9 cellular contexts compared by ENCODE assay signal in the genomic region with DNA sequence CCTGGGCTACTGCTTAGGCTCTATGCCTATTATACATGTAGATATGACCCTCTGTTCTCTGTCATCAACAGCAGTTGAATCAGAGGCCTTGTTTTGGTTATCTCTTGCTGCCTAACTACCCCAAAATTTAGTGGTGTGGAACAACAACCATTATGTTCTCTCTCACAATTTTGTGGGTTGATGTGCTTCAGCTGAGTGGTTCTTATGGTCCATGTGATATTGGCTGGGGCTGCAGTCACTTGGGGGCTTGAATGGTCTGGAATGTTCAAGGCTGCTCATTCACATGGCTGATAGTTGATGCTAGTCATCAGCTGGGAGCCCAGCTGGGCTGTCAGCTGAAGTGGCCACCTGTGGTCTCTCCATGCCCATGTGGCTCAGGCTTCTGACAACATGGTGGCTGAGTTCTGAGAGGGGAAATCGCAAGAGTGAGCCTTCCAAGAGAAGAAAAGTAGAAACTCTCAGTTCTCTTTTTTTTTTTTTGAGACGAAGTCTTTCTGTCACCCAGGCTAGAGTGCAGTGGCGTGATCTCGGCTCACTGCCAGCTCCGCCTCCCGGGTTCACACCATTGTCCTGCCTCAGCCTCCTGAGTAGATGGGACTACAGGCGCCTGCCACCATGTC. TPM values are rescaled to one million over a fixed set of nuclear protein-coding genes. Genes with fewer than 3 reads are reported as not detected.
DNase-seq lines count a peak whose midpoint lies in the region; ATAC-seq, FAIRE-seq and TF ChIP-seq lines count a peak whose summit lies in the region.
"Had no signal": no experiment of that assay in that cellular context is flagged by ENCODE, and none has a peak within 500 bp of the region (broad histone marks: within the 10 kb centered on the region; RNA-seq: fewer than 3 reads in every experiment).

No MANE protein-coding gene starts in this region.

- H2BK20ac ChIP-seq in H1 (ENCODE audit: low read length) = peak overlapping the region; percentile 25; the same call in 1 of the 2 replicates

- no peak overlapping the region for H3K4me2 ChIP-seq in H1 (ENCODE audit: insufficient read depth in 1 of 2, low read depth in 2 of 2, low read length in 2 of 2)

- H2BK12ac ChIP-seq in H1 (ENCODE audit: low read depth, low read length) = no peak overlapping the region

- TF ChIP-seq RAD21 in H1 (IDR thresholded peaks at IDR 0.05 in 1 of 2, conservative IDR thresholded peaks at IDR 0.05 in 1 of 2; ENCODE audit: low read depth in 2 of 2, low read length in 2 of 2) = no peak

- H3K27ac ChIP-seq in H1 (ENCODE audit: low read depth, low read length) (no peak overlapping the region), stomach (no peak overlapping the region)

- no peak overlapping the region for H3K56ac ChIP-seq in H1 (replicated peaks; ENCODE audit: insufficient read length, low read depth, low read length)

- H3K9ac ChIP-seq in H1 (replicated peaks in 1 of 4; ENCODE audit: extremely low read depth in 1 of 4, low read depth in 3 of 4, low read length in 3 of 4) = no peak overlapping the region

- H3K23me2 ChIP-seq in H1 (ENCODE audit: low read depth, low read length) = no peaks in the 10 kb centered on the region

- H3K23ac ChIP-seq in H1 (ENCODE audit: insufficient read length) = no peak overlapping the region

- no peak for FAIRE-seq in H1 (lab: Jason Lieb, UNC)

- POLR2A ChIA-PET in H1 (lab: Charles Lee; ENCODE audit: partially characterized antibody) = no interaction called here

- H4K20me1 ChIP-seq in H1 (replicated peaks in 1 of 2; ENCODE audit: control insufficient read depth in 1 of 2, insufficient read depth in 2 of 2, low read length in 2 of 2) = no peaks in the 10 kb centered on the region

- no peak overlapping the region for H2AK5ac ChIP-seq in H1 (ENCODE audit: low read depth, low read length)

- no peaks in the 10 kb centered on the region; the same call in 1 of the 2 replicates for H3K79me1 ChIP-seq in H1 (ENCODE audit: low read depth, low read length)

- CTCF ChIA-PET in H1 (lab: Charles Lee; ENCODE audit: partially characterized antibody) = interaction anchor here (0.6 to 4.0 kb wide), 4 partner anchors 8 to 269 kb away, joined by 3 to 19 read pairs (median 6); no protein-coding TSS in a partner anchor

- no peak overlapping the region for H4K8ac ChIP-seq in H1 (ENCODE audit: extremely low read depth, insufficient read depth, low read length)

- H3K4me1 ChIP-seq in H1 (replicated peaks in 1 of 4; ENCODE audit: control insufficient read depth in 3 of 4, insufficient read depth in 4 of 4, low read length in 3 of 4) (peaks cover 0 to 6% (median 2%) of the 10 kb centered on the region in 4 experiments; a peak in 1 of 7 replicates), stomach (peaks cover 0 to 11% (median 2%) of the 10 kb centered on the region in 4 donors)

- H3K4ac ChIP-seq in H1 (replicated peaks; ENCODE audit: insufficient read length, low read depth, low read length) = no peak overlapping the region

- no peak overlapping the region for H2AFZ ChIP-seq in H1 (ENCODE audit: low read length)

- H2BK120ac ChIP-seq in H1 (replicated peaks; ENCODE audit: low read depth, low read length) = no peak overlapping the region

- H2BK15ac ChIP-seq in H1 (ENCODE audit: low read length) = no peak overlapping the region

- TF ChIP-seq EP300 in H1 (IDR thresholded peaks at IDR 0.05; ENCODE audit: borderline replicate concordance in 1 of 2, low read depth in 2 of 2, low read length in 2 of 2) (no peak), stomach (IDR thresholded peaks at IDR 0.05) (no peak)

- no peak overlapping the region for H3K18ac ChIP-seq in H1 (ENCODE audit: extremely low read depth, low read length)

- DNase-seq in H1 (ENCODE audit: low read depth in 1 of 2, low spot score in 2 of 2) (no peak), iPS-NIHi11 (ENCODE audit: low spot score) (no peak), NCI-H187 (lab: John Stamatoyannopoulos, UW) (no peak), stomach (no peak)
- no peak for DNase-seq in stimulated activated CD4-positive, alpha-beta T cell treated with anti-CD3 and anti-CD28 coated beads, Interleukin-1b, Interleukin-23, amount 100 ng/mL, for 48 hours
- DNase-seq: activated CD4-positive, alpha-beta memory T cell treated with anti-CD3 and anti-CD28 coated beads for 36 hours had no signal

- TF ChIP-seq POLR2A in GM18505 (IDR thresholded peaks at IDR 0.05; ENCODE audit: borderline replicate concordance, extremely low read depth, insufficient read depth, insufficient read length) = peak; percentile 31
- TF ChIP-seq POLR2A in H1 (IDR thresholded peaks at IDR 0.05; ENCODE audit: control extremely low read depth in 1 of 2, low read depth in 2 of 2, low read length in 2 of 2) = no peak
- TF ChIP-seq POLR2A in stomach (IDR thresholded peaks at IDR 0.05) = no peak

- no peak overlapping the region for H4K5ac ChIP-seq in H1 (ENCODE audit: insufficient read length, low read depth, low read length)

- H4K91ac ChIP-seq in H1 (replicated peaks; ENCODE audit: insufficient read length, low read length) = no peak overlapping the region

- intact Hi-C loops in stomach (cut with DNase I; ENCODE audit: low total_unique reads) = no loop called here

- H3K14ac ChIP-seq in H1 (ENCODE audit: insufficient read length) = no peak overlapping the region

- WGBS in H1 (ENCODE audit: extremely low coverage in 1 of 2, insufficient coverage in 1 of 2, insufficient read length in 1 of 2, insufficient replicate concordance in 2 of 2, low coverage in 1 of 2, low lambda C conversion rate in 2 of 2, missing lambda C conversion rate in 1 of 2), 2 experiments = 94% methylated on average over 5 of the region's 7 CpGs; no CpG with 5 or more reads in 1 of the 2 experiments
- 66 to 86% (median 81%) methylated on average over 7 of the region's 7 CpGs for WGBS in stomach, 5 donors

- H3K27me3 ChIP-seq in H1 (replicated peaks in 1 of 4; ENCODE audit: control insufficient read depth in 3 of 4, extremely low read depth in 1 of 4, insufficient read depth in 3 of 4, low read length in 3 of 4) (no peaks in the 10 kb centered on the region), stomach (no peaks in the 10 kb centered on the region)

- no peaks in the 10 kb centered on the region for H3K79me2 ChIP-seq in H1 (ENCODE audit: control insufficient read depth in 1 of 2, insufficient read depth in 2 of 2, low read length in 2 of 2)

- H3K36me3 ChIP-seq in H1 (ENCODE audit: control insufficient read depth in 2 of 4, insufficient read depth in 4 of 4, low read length in 3 of 4) (no peaks in the 10 kb centered on the region), stomach (peaks cover 0 to 6% (median 0%) of the 10 kb centered on the region in 4 donors)

- no peak for TF ChIP-seq CTCF in H1 (IDR thresholded peaks at IDR 0.05; ENCODE audit: control extremely low read depth in 1 of 3, insufficient read depth in 1 of 3, low read depth in 1 of 3, low read length in 3 of 3)
- no peak for TF ChIP-seq CTCF in stomach (IDR thresholded peaks at IDR 0.05)

- H3K9me3 ChIP-seq in H1 (ENCODE audit: insufficient read depth in 2 of 2, low read depth in 1 of 2, low read length in 1 of 2) (no peaks in the 10 kb centered on the region), stomach (no peaks in the 10 kb centered on the region)

- H2BK5ac ChIP-seq in H1 (ENCODE audit: low read depth, low read length) = no peak overlapping the region

- ATAC-seq in GM18505 (IDR thresholded peaks at IDR 0.05; ENCODE audit: unreplicated experiment) (peak; percentile 91), GM21423 (IDR thresholded peaks at IDR 0.05; ENCODE audit: unreplicated experiment) (peak; percentile 98), HG03432 (IDR thresholded peaks at IDR 0.05; ENCODE audit: unreplicated experiment) (peak; percentile 96)

- no peak overlapping the region for H3K4me3 ChIP-seq in H1 (ENCODE audit: extremely low read depth in 1 of 4, insufficient read depth in 2 of 4, low read depth in 3 of 4, low read length in 4 of 4)
- H3K4me3 ChIP-seq in stomach = no peak overlapping the region

TF ChIP-seq in H1, 55 proteins besides CTCF, POLR2A, EP300 and RAD21 (continues in another document):
- no peak for TF ChIP-seq BCL11A (IDR thresholded peaks at IDR 0.05; ENCODE audit: low read depth in 2 of 2, low read length in 2 of 2)
- TF ChIP-seq SIN3A (conservative IDR thresholded peaks at IDR 0.05 in 1 of 2, IDR thresholded peaks at IDR 0.05 in 1 of 2; ENCODE audit: low read depth in 1 of 2, low read length in 2 of 2) = peak; percentile 39 to 89; a peak in 2 of 4 replicates
- TF ChIP-seq, protein P1, sequence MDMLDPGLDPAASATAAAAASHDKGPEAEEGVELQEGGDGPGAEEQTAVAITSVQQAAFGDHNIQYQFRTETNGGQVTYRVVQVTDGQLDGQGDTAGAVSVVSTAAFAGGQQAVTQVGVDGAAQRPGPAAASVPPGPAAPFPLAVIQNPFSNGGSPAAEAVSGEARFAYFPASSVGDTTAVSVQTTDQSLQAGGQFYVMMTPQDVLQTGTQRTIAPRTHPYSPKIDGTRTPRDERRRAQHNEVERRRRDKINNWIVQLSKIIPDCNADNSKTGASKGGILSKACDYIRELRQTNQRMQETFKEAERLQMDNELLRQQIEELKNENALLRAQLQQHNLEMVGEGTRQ (IDR thresholded peaks at IDR 0.05; ENCODE audit: low read length) = no peak
- TF ChIP-seq SP4 (IDR thresholded peaks at IDR 0.05; ENCODE audit: low read length) = no peak
- TF ChIP-seq CEBPB (IDR thresholded peaks at IDR 0.05; ENCODE audit: low read depth, low read length) = no peak
- no peak for TF ChIP-seq TCF12 (IDR thresholded peaks at IDR 0.05; ENCODE audit: low read depth, low read length)
- TF ChIP-seq SAP30 (IDR thresholded peaks at IDR 0.05; ENCODE audit: insufficient read depth, insufficient replicate concordance, low read length) = no peak
- TF ChIP-seq EGR1 (IDR thresholded peaks at IDR 0.05; ENCODE audit: borderline replicate concordance, low read depth, low read length) = no peak
- no peak for TF ChIP-seq YY1 (IDR thresholded peaks at IDR 0.05; ENCODE audit: low read depth, low read length)
- no peak for TF ChIP-seq RXRA (IDR thresholded peaks at IDR 0.05; ENCODE audit: insufficient read depth, low read depth, low read length)
- no peak for TF ChIP-seq MAFK (IDR thresholded peaks at IDR 0.05; ENCODE audit: low read depth, low read length)

RNA-seq across cellular contexts. Expression of a gene that starts 47.8 kb away (rescaled TPM):
- 4.2 and 4.5 TPM in 2 replicates for total RNA-seq in H1 (2021; fragmentation: NEBNext Ultra II Directional; extraction: Animal tissue kit (Norgen Biotek cat#: 25700))
- 4.4 and 6.5 TPM in 2 replicates for polyA plus RNA-seq in H1 (2011; rRNA removed)
- 5.9 TPM for polyA plus RNA-seq in H1 (2011; cell fraction: cytosol; rRNA removed)
- polyA plus RNA-seq in H1 (2011; cell fraction: nucleus; rRNA removed) = 2.7 TPM
- 4.0 to 5.2 TPM (median 4.2 TPM) in 4 replicates for polyA plus RNA-seq in H1 (2012, experiment 1 of 2)
- 8.6 TPM for polyA plus RNA-seq in H1 (2012, experiment 2 of 2)
- 4.9 TPM for polyA plus RNA-seq in H1 (2013, experiment 1 of 2)
- polyA plus RNA-seq in H1 (2013, experiment 2 of 2) = 4.2 TPM
- 1.9 and 2.8 TPM in 2 replicates for polyA minus RNA-seq in H1 (2011; rRNA and poly(A)+ RNA removed)
- polyA minus RNA-seq in H1 (2011; cell fraction: cytosol; rRNA and poly(A)+ RNA removed) = not detected
- polyA minus RNA-seq in H1 (2011; cell fraction: nucleus; rRNA and poly(A)+ RNA removed) = 5.6 TPM
- 1 to 10 TPM in 4 of 5 donors, not detected in 1; 1.3 to 3.5 (median 2.4) TPM for total RNA-seq in stomach
- polyA plus RNA-seq in stomach = 10 to 100 TPM in 1 of 3 donors, 1 to 10 TPM in 2; 7.6 to 10.5 (median 8.1) TPM
